19 cellular contexts compared by ENCODE assay signal in genomic region chr2:3324036-3324386, GRCh38. TPM values are rescaled to one million over a fixed set of nuclear protein-coding genes. Genes with fewer than 3 reads are reported as not detected.
DNase-seq lines count a peak whose midpoint lies in the region; ATAC-seq and TF ChIP-seq lines count a peak whose summit lies in the region.
"Had no signal": no experiment of that assay in that cellular context is flagged by ENCODE, and none has a peak within 500 bp of the region (broad histone marks: within the 10 kb centered on the region; RNA-seq: fewer than 3 reads in every experiment).

No MANE protein-coding gene starts in this region.

- no peaks in the 10 kb centered on the region for H3K9me3 Mint-ChIP-seq in WTC11
- no peaks in the 10 kb centered on the region for H3K9me3 Mint-ChIP-seq in stimulated activated effector memory CD8-positive, alpha-beta T cell treated with anti-CD3 and anti-CD28 coated beads, Interleukin-12 subunit alpha, Interleukin-12 subunit beta, amount 100 ng/mL, for 72 hours
- H3K9me3 Mint-ChIP-seq: CD8-positive, alpha-beta T cell had no signal

- no peak for TF ChIP-seq RAD21 in liver (IDR thresholded peaks at IDR 0.05)

- peaks cover 29% of the 10 kb centered on the region for H3K4me1 Mint-ChIP-seq in WTC11
- H3K4me1 Mint-ChIP-seq in stimulated activated effector memory CD8-positive, alpha-beta T cell treated with anti-CD3 and anti-CD28 coated beads, Interleukin-12 subunit alpha, Interleukin-12 subunit beta, amount 100 ng/mL, for 72 hours: peaks cover 10% of the 10 kb centered on the region
- H3K4me1 Mint-ChIP-seq: CD14-positive monocyte had no signal

- no peak overlapping the region for H3K4me3 Mint-ChIP-seq in WTC11
- H3K4me3 Mint-ChIP-seq in stimulated activated effector memory CD8-positive, alpha-beta T cell treated with anti-CD3 and anti-CD28 coated beads, Interleukin-12 subunit alpha, Interleukin-12 subunit beta, amount 100 ng/mL, for 72 hours: no peak overlapping the region
- H3K4me3 Mint-ChIP-seq: CD14-positive monocyte; CD8-positive, alpha-beta T cell had no signal

- H3K27ac ChIP-seq in liver (ENCODE audit: low read depth in 1 of 2, low read length in 2 of 2): peak overlapping the region; percentile 55 to 81
- H3K27ac ChIP-seq: A549, HL-60 had no signal

- H3K9me3 ChIP-seq in liver (ENCODE audit: control insufficient read depth in 4 of 4, low read length in 3 of 4): no peaks in the 10 kb centered on the region
- H3K9me3 ChIP-seq: A549, BE2C, HAP-1 had no signal

- TF ChIP-seq CTCF in WTC11 (IDR thresholded peaks at IDR 0.05) (no peak), liver (IDR thresholded peaks at IDR 0.05; ENCODE audit: low read depth, low read length, missing input control) (no peak), omental fat pad (IDR thresholded peaks at IDR 0.05) (no peak)

- H3K4me3 ChIP-seq in liver (ENCODE audit: low read depth in 1 of 3, low read length in 3 of 3): peak overlapping the region; percentile 1 to 36 (median 7)
- H3K4me3 ChIP-seq: A549, HAP-1 had no signal

- CTCF ChIA-PET in WTC11 (lab: Charles Lee): no interaction called here

- peak overlapping the region; percentile 42; the same call in 1 of the 2 replicates for H3K27ac Mint-ChIP-seq in WTC11
- H3K27ac Mint-ChIP-seq in stimulated activated effector memory CD8-positive, alpha-beta T cell treated with anti-CD3 and anti-CD28 coated beads, Interleukin-12 subunit alpha, Interleukin-12 subunit beta, amount 100 ng/mL, for 72 hours: peak overlapping the region; percentile 56
- H3K27ac Mint-ChIP-seq: CD8-positive, alpha-beta T cell had no signal

- no peaks in the 10 kb centered on the region; the same call in 1 of the 2 replicates for H3K36me3 Mint-ChIP-seq in WTC11
- peaks cover 6% of the 10 kb centered on the region for H3K36me3 Mint-ChIP-seq in stimulated activated effector memory CD8-positive, alpha-beta T cell treated with anti-CD3 and anti-CD28 coated beads, Interleukin-12 subunit alpha, Interleukin-12 subunit beta, amount 100 ng/mL, for 72 hours

- H3K36me3 ChIP-seq in liver (ENCODE audit: control insufficient read depth in 4 of 4, insufficient read depth in 3 of 4, low read depth in 1 of 4, low read length in 3 of 4): peaks cover 0 to 1% (median 0%) of the 10 kb centered on the region in 4 donors
- H3K36me3 ChIP-seq: HAP-1 had no signal

- 86% methylated on average over 11 of the region's 11 CpGs for WGBS in liver

- no peaks in the 10 kb centered on the region for H3K27me3 Mint-ChIP-seq in WTC11 (ENCODE audit: low read depth)

- POLR2A ChIA-PET in WTC11 (lab: Charles Lee): no interaction called here

- DNase-seq in WTC11 (ENCODE audit: low spot score) (no peak), omental fat pad (ENCODE audit: low spot score) (no peak), SKM-1 (lab: John Stamatoyannopoulos, UW; ENCODE audit: unreplicated experiment) (no peak)
- DNase-seq in stimulated activated effector memory CD8-positive, alpha-beta T cell treated with anti-CD3 and anti-CD28 coated beads, Interleukin-12 subunit alpha, Interleukin-12 subunit beta, amount 100 ng/mL, for 72 hours (ENCODE audit: low spot score in 2 of 2): no peak
- DNase-seq in activated CD8-positive, alpha-beta memory T cell treated with anti-CD3 and anti-CD28 coated beads, Interleukin-2, amount 50 U/mL, for 48 hours: no peak
- DNase-seq in activated CD4-positive, alpha-beta T cell treated with anti-CD3 and anti-CD28 coated beads for 48 hours: no peak
- DNase-seq: BE2C; CD8-positive, alpha-beta T cell; COR-L47; DMS153; DMS79 treated with DMSO at 0.1 percent for 48 hours; EL; GOT3; IMR-90 had no signal

- H3K27me3 ChIP-seq in liver (ENCODE audit: control insufficient read depth in 4 of 4, insufficient read depth in 4 of 4, low read length in 3 of 4): no peaks in the 10 kb centered on the region
- H3K27me3 ChIP-seq: BE2C had no signal

- H3K4me1 ChIP-seq in liver (ENCODE audit: control insufficient read depth in 4 of 4, insufficient read depth in 4 of 4, low read length in 3 of 4): peaks cover 8 to 37% (median 19%) of the 10 kb centered on the region in 4 donors
- H3K4me1 ChIP-seq: A549, BE2C, HAP-1 had no signal

- ATAC-seq in WTC11 (no peak), omental fat pad (ENCODE audit: low FRiP score) (peak; percentile 25)
- no peak for ATAC-seq in stimulated activated effector memory CD8-positive, alpha-beta T cell treated with anti-CD3 and anti-CD28 coated beads, Interleukin-12 subunit alpha, Interleukin-12 subunit beta, amount 100 ng/mL, for 72 hours
- ATAC-seq: CD8-positive, alpha-beta T cell had no signal

- no peak overlapping the region for H3K9ac ChIP-seq in liver (ENCODE audit: low read depth in 1 of 2, low read length in 2 of 2)

TF ChIP-seq in WTC11, 78 proteins besides CTCF, POLR2A, EP300 and RAD21:
- TF ChIP-seq ESRRA (CRISPR knock-in tag; IDR thresholded peaks at IDR 0.05; ENCODE audit: borderline replicate concordance) (no peak), CDX4 (CRISPR knock-in tag; IDR thresholded peaks at IDR 0.05; ENCODE audit: borderline replicate concordance) (no peak), HMGA2 (CRISPR knock-in tag; IDR thresholded peaks at IDR 0.05) (no peak), JUN (CRISPR knock-in tag; IDR thresholded peaks at IDR 0.05) (no peak)

TF ChIP-seq in liver, 16 proteins besides CTCF, POLR2A, EP300 and RAD21:
- TF ChIP-seq HNF4G (IDR thresholded peaks at IDR 0.05) (no peak), HNF4A (conservative IDR thresholded peaks at IDR 0.05) (no peak), JUND (IDR thresholded peaks at IDR 0.05) (no peak), SP1 (IDR thresholded peaks at IDR 0.05) (no peak), NR2F2 (IDR thresholded peaks at IDR 0.05) (no peak), TAF1 (conservative IDR thresholded peaks at IDR 0.05) (no peak), FOXA1 (IDR thresholded peaks at IDR 0.05) (no peak), FOXA2 (IDR thresholded peaks at IDR 0.05) (no peak), GABPA (IDR thresholded peaks at IDR 0.05 in 1 of 2, conservative IDR thresholded peaks at IDR 0.05 in 1 of 2) (no peak), ATF3 (IDR thresholded peaks at IDR 0.05) (no peak), MAX (IDR thresholded peaks at IDR 0.05) (no peak), RXRA (IDR thresholded peaks at IDR 0.05) (no peak)

RNA-seq across cellular contexts. Expression of gene EIPR1, which starts 53.6 kb away (rescaled TPM):
- total RNA-seq in WTC11 (2021) (22.8 to 25.0 TPM (median 23.0 TPM) in 3 replicates), liver (10 to 100 TPM; 11.9 to 12.1 TPM), omental fat pad (10 to 100 TPM; 18.5 to 29.8 (median 21.5) TPM)
- polyA plus RNA-seq in liver: 10 to 100 TPM in 1 of 2 donors, 1 to 10 TPM in 1; 7.6 to 10.9 TPM

RNA-seq across cellular contexts. Expression of gene TRAPPC12, which starts 55.5 kb away (rescaled TPM):
- total RNA-seq in WTC11 (2021) (72.3 to 74.5 TPM (median 72.8 TPM) in 3 replicates), liver (10 to 100 TPM; 42.7 to 60.9 TPM), omental fat pad (10 to 100 TPM; 39.3 to 92.1 (median 53.9) TPM)
- 10 to 100 TPM; 30.2 to 36.7 TPM for polyA plus RNA-seq in liver
